ENCODE assay signal across 1 cellular context in genomic region chr17:17492562-17492961, GRCh38.
TF ChIP-seq lines count a peak whose summit lies in the region.

No MANE protein-coding gene starts in this region.

TF ChIP-seq in HCT116, 20 proteins besides CTCF, POLR2A, EP300 and RAD21:
- TF ChIP-seq CBX3 (IDR thresholded peaks at IDR 0.05; ENCODE audit: low read depth) (no peak), ZFX (IDR thresholded peaks at IDR 0.05) (no peak), SRF (IDR thresholded peaks at IDR 0.05; ENCODE audit: low read depth) (no peak), ZNF274 (IDR thresholded peaks at IDR 0.05; ENCODE audit: low read depth, low read length) (no peak), EZH2phosphoT487 (IDR thresholded peaks at IDR 0.05; ENCODE audit: borderline replicate concordance) (no peak), FOSL1 (IDR thresholded peaks at IDR 0.05; ENCODE audit: low read depth) (no peak), EGR1 (IDR thresholded peaks at IDR 0.05; ENCODE audit: low read depth) (no peak), ELF1 (IDR thresholded peaks at IDR 0.05; ENCODE audit: borderline replicate concordance, low read depth) (no peak), ATF3 (IDR thresholded peaks at IDR 0.05) (no peak), ZBTB33 (IDR thresholded peaks at IDR 0.05; ENCODE audit: extremely low read depth, insufficient replicate concordance, low read length) (no peak)
